In the genomic region with DNA sequence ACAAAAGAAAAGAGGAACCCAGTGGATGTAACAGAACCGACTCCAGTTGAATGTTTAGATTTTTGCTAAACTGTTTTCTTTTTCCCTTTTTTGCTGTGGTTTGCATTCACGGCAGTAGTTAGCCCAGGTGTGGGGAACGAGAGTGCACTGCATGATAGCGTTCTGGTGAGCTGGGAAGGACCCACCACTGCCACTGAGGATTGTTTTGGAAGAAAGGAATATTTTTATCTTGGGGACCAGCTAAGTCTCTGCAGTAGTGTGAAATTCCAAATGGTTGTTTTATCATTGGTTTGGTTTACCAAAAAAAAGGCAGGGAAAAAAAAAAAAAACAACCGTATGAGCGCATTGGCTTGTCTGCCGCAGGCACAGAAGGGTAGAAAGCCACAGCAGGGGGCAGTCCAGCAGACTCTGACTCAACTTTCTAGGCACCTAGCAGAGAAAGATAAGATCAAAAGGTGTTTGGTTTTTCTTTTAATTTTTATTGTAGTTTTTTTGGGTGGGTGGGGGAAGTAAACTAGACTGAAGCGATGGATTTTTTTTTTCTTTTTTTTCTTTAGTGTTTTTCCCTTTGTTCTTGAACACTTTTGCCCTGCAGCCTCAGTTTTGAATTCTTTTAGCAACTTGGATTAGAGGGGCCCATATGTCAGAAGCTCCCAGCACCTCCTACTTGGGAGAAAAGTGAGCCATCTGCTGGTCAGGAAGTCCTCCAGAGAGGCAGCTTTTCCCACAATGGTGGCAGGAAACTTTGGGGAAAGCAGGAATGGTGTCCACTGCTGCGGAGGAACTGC, we compare ENCODE assay signal across 1 cellular context.
A peak's percentile ranks its signal among the peaks of the same experiment; 100 is the strongest.
TF ChIP-seq lines count a peak whose summit lies in the region.

No MANE protein-coding gene starts in this region.

TF ChIP-seq in HepG2, 621 proteins besides CTCF, POLR2A, EP300 and RAD21 (continues in another document):
- peak; percentile 64; the same call in 1 of the 2 replicates for TF ChIP-seq ZC3H13 (CRISPR knock-in tag; IDR thresholded peaks at IDR 0.05)
- TF ChIP-seq KMT2B (CRISPR knock-in tag; IDR thresholded peaks at IDR 0.05) = peak; percentile 24; the same call in 1 of the 2 replicates
- TF ChIP-seq, protein P1, sequence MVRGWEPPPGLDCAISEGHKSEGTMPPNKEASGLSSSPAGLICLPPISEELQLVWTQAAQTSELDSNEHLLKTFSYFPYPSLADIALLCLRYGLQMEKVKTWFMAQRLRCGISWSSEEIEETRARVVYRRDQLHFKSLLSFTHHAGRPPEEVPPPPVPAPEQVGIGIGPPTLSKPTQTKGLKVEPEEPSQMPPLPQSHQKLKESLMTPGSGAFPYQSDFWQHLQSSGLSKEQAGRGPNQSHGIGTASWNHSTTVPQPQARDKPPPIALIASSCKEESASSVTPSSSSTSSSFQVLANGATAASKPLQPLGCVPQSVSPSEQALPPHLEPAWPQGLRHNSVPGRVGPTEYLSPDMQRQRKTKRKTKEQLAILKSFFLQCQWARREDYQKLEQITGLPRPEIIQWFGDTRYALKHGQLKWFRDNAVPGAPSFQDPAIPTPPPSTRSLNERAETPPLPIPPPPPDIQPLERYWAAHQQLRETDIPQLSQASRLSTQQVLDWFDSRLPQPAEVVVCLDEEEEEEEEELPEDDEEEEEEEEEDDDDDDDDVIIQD (CRISPR knock-in tag; IDR thresholded peaks at IDR 0.05; ENCODE audit: low read depth) = peak; percentile 14; the same call in 1 of the 2 replicates
- TF ChIP-seq ZNF30 (CRISPR knock-in tag; IDR thresholded peaks at IDR 0.05) = no peak
- peak; percentile 51 for TF ChIP-seq YY1 (IDR thresholded peaks at IDR 0.05; ENCODE audit: insufficient read depth, insufficient replicate concordance, low read depth, low read length)
- TF ChIP-seq ZNF205 (CRISPR knock-in tag; IDR thresholded peaks at IDR 0.05) = 0 out of 2 replicates have a peak, but pooled peaks have one; percentile 28
- no peak for TF ChIP-seq CCDC6 (CRISPR knock-in tag; IDR thresholded peaks at IDR 0.05)
- TF ChIP-seq, protein P2, sequence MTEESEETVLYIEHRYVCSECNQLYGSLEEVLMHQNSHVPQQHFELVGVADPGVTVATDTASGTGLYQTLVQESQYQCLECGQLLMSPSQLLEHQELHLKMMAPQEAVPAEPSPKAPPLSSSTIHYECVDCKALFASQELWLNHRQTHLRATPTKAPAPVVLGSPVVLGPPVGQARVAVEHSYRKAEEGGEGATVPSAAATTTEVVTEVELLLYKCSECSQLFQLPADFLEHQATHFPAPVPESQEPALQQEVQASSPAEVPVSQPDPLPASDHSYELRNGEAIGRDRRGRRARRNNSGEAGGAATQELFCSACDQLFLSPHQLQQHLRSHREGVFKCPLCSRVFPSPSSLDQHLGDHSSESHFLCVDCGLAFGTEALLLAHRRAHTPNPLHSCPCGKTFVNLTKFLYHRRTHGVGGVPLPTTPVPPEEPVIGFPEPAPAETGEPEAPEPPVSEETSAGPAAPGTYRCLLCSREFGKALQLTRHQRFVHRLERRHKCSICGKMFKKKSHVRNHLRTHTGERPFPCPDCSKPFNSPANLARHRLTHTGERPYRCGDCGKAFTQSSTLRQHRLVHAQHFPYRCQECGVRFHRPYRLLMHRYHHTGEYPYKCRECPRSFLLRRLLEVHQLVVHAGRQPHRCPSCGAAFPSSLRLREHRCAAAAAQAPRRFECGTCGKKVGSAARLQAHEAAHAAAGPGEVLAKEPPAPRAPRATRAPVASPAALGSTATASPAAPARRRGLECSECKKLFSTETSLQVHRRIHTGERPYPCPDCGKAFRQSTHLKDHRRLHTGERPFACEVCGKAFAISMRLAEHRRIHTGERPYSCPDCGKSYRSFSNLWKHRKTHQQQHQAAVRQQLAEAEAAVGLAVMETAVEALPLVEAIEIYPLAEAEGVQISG (CRISPR knock-in tag; IDR thresholded peaks at IDR 0.05) = peak; percentile 85
- TF ChIP-seq ZZZ3 (CRISPR knock-in tag; IDR thresholded peaks at IDR 0.05; ENCODE audit: borderline replicate concordance) = no peak
- TF ChIP-seq HOXA3 (CRISPR knock-in tag; IDR thresholded peaks at IDR 0.05) = peak; percentile 44; the same call in 1 of the 2 replicates
- TF ChIP-seq NCOA2 (CRISPR knock-in tag; IDR thresholded peaks at IDR 0.05) = peak; percentile 23; the same call in 1 of the 2 replicates
- TF ChIP-seq, protein P3, sequence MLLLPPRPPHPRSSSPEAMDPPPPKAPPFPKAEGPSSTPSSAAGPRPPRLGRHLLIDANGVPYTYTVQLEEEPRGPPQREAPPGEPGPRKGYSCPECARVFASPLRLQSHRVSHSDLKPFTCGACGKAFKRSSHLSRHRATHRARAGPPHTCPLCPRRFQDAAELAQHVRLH (CRISPR knock-in tag; IDR thresholded peaks at IDR 0.05; ENCODE audit: borderline replicate concordance, low read depth) = peak; percentile 39; the same call in 1 of the 2 replicates
- TF ChIP-seq FOXA3 (CRISPR knock-in tag; IDR thresholded peaks at IDR 0.05) = 0 out of 2 replicates have a peak, but pooled peaks have one; percentile 16
- no peak for TF ChIP-seq NFATC3 (CRISPR knock-in tag; IDR thresholded peaks at IDR 0.05)
- TF ChIP-seq MXI1 (IDR thresholded peaks at IDR 0.05; ENCODE audit: borderline replicate concordance, low read depth, low read length) = peak; percentile 37; the same call in 1 of the 3 replicates
- peak; percentile 52; the same call in 1 of the 2 replicates for TF ChIP-seq KAT8 (CRISPR knock-in tag; IDR thresholded peaks at IDR 0.05)
- TF ChIP-seq ZNF335 (CRISPR knock-in tag; IDR thresholded peaks at IDR 0.05) = 0 out of 2 replicates have a peak, but pooled peaks have one; percentile 12
- TF ChIP-seq NFYC (CRISPR knock-in tag; IDR thresholded peaks at IDR 0.05) = peak; percentile 13; the same call in 1 of the 2 replicates
- TF ChIP-seq KDM2A (CRISPR knock-in tag; IDR thresholded peaks at IDR 0.05; ENCODE audit: borderline replicate concordance, low read depth) = 0 out of 2 replicates have a peak, but pooled peaks have one; percentile 20
- TF ChIP-seq CBX5 (CRISPR knock-in tag; IDR thresholded peaks at IDR 0.05; ENCODE audit: borderline replicate concordance) = no peak
- 0 out of 2 replicates have a peak, but pooled peaks have one; percentile 28 for TF ChIP-seq ZNF501 (CRISPR knock-in tag; IDR thresholded peaks at IDR 0.05)
- peak; percentile 38; the same call in 1 of the 2 replicates for TF ChIP-seq SAP130 (CRISPR knock-in tag; IDR thresholded peaks at IDR 0.05; ENCODE audit: low read depth)
- no peak for TF ChIP-seq ZNF878 (CRISPR knock-in tag; IDR thresholded peaks at IDR 0.05)
- TF ChIP-seq HOXA9 (CRISPR knock-in tag; IDR thresholded peaks at IDR 0.05; ENCODE audit: borderline replicate concordance) = no peak
- TF ChIP-seq FOXJ3 (CRISPR knock-in tag; IDR thresholded peaks at IDR 0.05; ENCODE audit: borderline replicate concordance) = no peak
- TF ChIP-seq, protein P4, sequence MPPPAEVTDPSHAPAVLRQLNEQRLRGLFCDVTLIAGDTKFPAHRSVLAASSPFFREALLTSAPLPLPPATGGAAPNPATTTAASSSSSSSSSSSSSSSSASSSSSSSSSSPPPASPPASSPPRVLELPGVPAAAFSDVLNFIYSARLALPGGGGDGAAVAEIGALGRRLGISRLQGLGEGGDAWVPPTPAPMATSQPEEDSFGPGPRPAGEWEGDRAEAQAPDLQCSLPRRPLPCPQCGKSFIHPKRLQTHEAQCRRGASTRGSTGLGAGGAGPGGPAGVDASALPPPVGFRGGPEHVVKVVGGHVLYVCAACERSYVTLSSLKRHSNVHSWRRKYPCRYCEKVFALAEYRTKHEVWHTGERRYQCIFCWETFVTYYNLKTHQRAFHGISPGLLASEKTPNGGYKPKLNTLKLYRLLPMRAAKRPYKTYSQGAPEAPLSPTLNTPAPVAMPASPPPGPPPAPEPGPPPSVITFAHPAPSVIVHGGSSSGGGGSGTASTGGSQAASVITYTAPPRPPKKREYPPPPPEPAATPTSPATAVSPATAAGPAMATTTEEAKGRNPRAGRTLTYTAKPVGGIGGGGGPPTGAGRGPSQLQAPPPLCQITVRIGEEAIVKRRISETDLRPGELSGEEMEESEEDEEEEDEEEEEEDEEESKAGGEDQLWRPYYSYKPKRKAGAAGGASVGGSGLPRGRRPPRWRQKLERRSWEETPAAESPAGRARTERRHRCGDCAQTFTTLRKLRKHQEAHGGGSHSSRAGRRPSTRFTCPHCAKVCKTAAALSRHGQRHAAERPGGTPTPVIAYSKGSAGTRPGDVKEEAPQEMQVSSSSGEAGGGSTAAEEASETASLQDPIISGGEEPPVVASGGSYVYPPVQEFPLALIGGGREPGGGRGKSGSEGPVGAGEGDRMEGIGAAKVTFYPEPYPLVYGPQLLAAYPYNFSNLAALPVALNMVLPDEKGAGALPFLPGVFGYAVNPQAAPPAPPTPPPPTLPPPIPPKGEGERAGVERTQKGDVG (CRISPR knock-in tag; IDR thresholded peaks at IDR 0.05; ENCODE audit: borderline replicate concordance) = no peak
- TF ChIP-seq GATAD1 (CRISPR knock-in tag; IDR thresholded peaks at IDR 0.05) = peak; percentile 47; the same call in 1 of the 2 replicates
- peak; percentile 23; the same call in 1 of the 2 replicates for TF ChIP-seq ELF1 (CRISPR knock-in tag; IDR thresholded peaks at IDR 0.05)
- no peak for TF ChIP-seq NR2F1 (CRISPR knock-in tag; IDR thresholded peaks at IDR 0.05)
- TF ChIP-seq RXRB (CRISPR knock-in tag; IDR thresholded peaks at IDR 0.05; ENCODE audit: borderline replicate concordance) = 0 out of 2 replicates have a peak, but pooled peaks have one; percentile 17
- TF ChIP-seq, protein P5, sequence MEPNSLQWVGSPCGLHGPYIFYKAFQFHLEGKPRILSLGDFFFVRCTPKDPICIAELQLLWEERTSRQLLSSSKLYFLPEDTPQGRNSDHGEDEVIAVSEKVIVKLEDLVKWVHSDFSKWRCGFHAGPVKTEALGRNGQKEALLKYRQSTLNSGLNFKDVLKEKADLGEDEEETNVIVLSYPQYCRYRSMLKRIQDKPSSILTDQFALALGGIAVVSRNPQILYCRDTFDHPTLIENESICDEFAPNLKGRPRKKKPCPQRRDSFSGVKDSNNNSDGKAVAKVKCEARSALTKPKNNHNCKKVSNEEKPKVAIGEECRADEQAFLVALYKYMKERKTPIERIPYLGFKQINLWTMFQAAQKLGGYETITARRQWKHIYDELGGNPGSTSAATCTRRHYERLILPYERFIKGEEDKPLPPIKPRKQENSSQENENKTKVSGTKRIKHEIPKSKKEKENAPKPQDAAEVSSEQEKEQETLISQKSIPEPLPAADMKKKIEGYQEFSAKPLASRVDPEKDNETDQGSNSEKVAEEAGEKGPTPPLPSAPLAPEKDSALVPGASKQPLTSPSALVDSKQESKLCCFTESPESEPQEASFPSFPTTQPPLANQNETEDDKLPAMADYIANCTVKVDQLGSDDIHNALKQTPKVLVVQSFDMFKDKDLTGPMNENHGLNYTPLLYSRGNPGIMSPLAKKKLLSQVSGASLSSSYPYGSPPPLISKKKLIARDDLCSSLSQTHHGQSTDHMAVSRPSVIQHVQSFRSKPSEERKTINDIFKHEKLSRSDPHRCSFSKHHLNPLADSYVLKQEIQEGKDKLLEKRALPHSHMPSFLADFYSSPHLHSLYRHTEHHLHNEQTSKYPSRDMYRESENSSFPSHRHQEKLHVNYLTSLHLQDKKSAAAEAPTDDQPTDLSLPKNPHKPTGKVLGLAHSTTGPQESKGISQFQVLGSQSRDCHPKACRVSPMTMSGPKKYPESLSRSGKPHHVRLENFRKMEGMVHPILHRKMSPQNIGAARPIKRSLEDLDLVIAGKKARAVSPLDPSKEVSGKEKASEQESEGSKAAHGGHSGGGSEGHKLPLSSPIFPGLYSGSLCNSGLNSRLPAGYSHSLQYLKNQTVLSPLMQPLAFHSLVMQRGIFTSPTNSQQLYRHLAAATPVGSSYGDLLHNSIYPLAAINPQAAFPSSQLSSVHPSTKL (CRISPR knock-in tag; IDR thresholded peaks at IDR 0.05) = 0 out of 2 replicates have a peak, but pooled peaks have one; percentile 22
- TF ChIP-seq, protein P6, sequence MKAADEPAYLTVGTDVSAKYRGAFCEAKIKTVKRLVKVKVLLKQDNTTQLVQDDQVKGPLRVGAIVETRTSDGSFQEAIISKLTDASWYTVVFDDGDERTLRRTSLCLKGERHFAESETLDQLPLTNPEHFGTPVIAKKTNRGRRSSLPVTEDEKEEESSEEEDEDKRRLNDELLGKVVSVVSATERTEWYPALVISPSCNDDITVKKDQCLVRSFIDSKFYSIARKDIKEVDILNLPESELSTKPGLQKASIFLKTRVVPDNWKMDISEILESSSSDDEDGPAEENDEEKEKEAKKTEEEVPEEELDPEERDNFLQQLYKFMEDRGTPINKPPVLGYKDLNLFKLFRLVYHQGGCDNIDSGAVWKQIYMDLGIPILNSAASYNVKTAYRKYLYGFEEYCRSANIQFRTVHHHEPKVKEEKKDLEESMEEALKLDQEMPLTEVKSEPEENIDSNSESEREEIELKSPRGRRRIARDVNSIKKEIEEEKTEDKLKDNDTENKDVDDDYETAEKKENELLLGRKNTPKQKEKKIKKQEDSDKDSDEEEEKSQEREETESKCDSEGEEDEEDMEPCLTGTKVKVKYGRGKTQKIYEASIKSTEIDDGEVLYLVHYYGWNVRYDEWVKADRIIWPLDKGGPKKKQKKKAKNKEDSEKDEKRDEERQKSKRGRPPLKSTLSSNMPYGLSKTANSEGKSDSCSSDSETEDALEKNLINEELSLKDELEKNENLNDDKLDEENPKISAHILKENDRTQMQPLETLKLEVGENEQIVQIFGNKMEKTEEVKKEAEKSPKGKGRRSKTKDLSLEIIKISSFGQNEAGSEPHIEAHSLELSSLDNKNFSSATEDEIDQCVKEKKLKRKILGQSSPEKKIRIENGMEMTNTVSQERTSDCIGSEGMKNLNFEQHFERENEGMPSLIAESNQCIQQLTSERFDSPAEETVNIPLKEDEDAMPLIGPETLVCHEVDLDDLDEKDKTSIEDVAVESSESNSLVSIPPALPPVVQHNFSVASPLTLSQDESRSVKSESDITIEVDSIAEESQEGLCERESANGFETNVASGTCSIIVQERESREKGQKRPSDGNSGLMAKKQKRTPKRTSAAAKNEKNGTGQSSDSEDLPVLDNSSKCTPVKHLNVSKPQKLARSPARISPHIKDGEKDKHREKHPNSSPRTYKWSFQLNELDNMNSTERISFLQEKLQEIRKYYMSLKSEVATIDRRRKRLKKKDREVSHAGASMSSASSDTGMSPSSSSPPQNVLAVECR (CRISPR knock-in tag; IDR thresholded peaks at IDR 0.05; ENCODE audit: borderline replicate concordance) = peak; percentile 37; the same call in 1 of the 2 replicates
- TF ChIP-seq NCOA5 (CRISPR knock-in tag; IDR thresholded peaks at IDR 0.05) = no peak
- TF ChIP-seq ISX (CRISPR knock-in tag; conservative IDR thresholded peaks at IDR 0.05) = no peak
- TF ChIP-seq, protein P7, sequence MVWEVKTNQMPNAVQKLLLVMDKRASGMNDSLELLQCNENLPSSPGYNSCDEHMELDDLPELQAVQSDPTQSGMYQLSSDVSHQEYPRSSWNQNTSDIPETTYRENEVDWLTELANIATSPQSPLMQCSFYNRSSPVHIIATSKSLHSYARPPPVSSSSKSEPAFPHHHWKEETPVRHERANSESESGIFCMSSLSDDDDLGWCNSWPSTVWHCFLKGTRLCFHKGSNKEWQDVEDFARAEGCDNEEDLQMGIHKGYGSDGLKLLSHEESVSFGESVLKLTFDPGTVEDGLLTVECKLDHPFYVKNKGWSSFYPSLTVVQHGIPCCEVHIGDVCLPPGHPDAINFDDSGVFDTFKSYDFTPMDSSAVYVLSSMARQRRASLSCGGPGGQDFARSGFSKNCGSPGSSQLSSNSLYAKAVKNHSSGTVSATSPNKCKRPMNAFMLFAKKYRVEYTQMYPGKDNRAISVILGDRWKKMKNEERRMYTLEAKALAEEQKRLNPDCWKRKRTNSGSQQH (CRISPR knock-in tag; IDR thresholded peaks at IDR 0.05; ENCODE audit: low read depth) = no peak
- TF ChIP-seq XRCC5 (optimal IDR thresholded peaks at IDR 0.05; ENCODE audit: low read length) = peak; percentile 71
- TF ChIP-seq ETV5 (CRISPR knock-in tag; IDR thresholded peaks at IDR 0.05; ENCODE audit: borderline replicate concordance) = peak; percentile 9; the same call in 1 of the 2 replicates
